ENCODE assay signal across 19 cellular contexts in the genomic region with DNA sequence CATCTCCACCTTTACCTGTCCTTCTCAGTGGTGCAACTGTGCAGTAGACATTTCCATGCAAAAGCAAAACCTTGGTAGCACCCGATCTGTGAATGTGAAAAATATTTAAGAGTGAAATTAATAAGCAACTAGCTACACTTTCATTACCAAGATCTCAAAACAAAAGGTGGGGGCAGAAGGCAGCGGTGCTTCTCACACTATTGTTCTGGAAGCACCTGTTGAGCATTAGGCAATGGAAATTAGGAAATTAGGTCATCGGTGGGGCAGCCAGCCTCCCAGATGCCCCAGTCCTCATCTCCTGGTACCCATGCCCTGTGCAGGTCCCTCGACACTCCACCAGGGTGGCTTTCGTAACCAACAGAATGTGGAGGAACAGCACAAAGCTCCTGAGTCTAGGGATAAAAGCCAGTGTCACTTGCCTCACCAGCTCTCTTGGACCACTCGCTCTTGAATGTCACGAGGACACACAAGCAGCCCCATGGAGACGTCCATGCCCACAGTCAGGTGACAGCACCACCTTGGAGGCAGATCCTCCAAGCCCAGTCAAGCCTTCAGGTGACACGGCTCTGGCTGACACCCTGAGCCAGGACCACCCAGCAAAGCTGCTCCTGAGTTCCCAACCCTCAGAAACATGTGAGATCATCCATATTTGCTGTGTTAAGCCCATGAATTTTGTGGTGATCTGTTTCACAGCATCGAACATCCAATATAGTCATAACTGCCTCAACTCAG. TPM values are rescaled to one million over a fixed set of nuclear protein-coding genes. Genes with fewer than 3 reads are reported as not detected.
"Had no signal": no experiment of that assay in that cellular context is flagged by ENCODE, and none has a peak within 500 bp of the region (broad histone marks: within the 10 kb centered on the region; RNA-seq: fewer than 3 reads in every experiment).

No MANE protein-coding gene starts in this region.

- H3K9me3 Mint-ChIP-seq: activated CD4-positive, alpha-beta memory T cell treated with anti-CD3 and anti-CD28 coated beads, Interleukin-2, amount 10 ng/mL, durations not matched to agents 7 days and 5 days; activated naive CD4-positive, alpha-beta T cell treated with anti-CD3 and anti-CD28 coated beads for 36 hours; naive thymus-derived CD8-positive, alpha-beta T cell; T-helper 1 cell treated with Interleukin-12 subunit alpha and Interleukin-12 subunit beta and Interleukin-4 antibody, amounts not matched to agents 30 μg/mL and 1 μg/mL, for 36 hours had no signal

- H3K27ac Mint-ChIP-seq: activated CD4-positive, alpha-beta memory T cell treated with anti-CD3 and anti-CD28 coated beads, Interleukin-2, amount 10 ng/mL, durations not matched to agents 7 days and 5 days; activated naive CD4-positive, alpha-beta T cell treated with anti-CD3 and anti-CD28 coated beads for 36 hours; T-helper 1 cell treated with Interleukin-12 subunit alpha and Interleukin-12 subunit beta and Interleukin-4 antibody, amounts not matched to agents 30 μg/mL and 1 μg/mL, for 36 hours had no signal

- H3K27me3 ChIP-seq: colonic mucosa, esophagus muscularis mucosa, stomach, testis, upper lobe of right lung had no signal

- H3K9me3 ChIP-seq: colonic mucosa, esophagus muscularis mucosa, mucosa of descending colon, SK-N-SH, stomach, testis, upper lobe of right lung had no signal

- DNase-seq: activated CD4-positive, alpha-beta memory T cell treated with anti-CD3 and anti-CD28 coated beads, Interleukin-2, amount 10 ng/mL, durations not matched to agents 7 days and 5 days; activated naive CD4-positive, alpha-beta T cell treated with anti-CD3 and anti-CD28 coated beads for 36 hours; central memory CD4-positive, alpha-beta T cell; colonic mucosa; hippocampal formation; mammary epithelial cell; mucosa of descending colon; posterior cingulate gyrus; SK-N-SH; stomach; testis; upper lobe of right lung; WERI-Rb-1 had no signal

- H3K36me3 ChIP-seq: colonic mucosa had no signal

- H3K4me3 ChIP-seq: colonic mucosa, esophagus muscularis mucosa, mucosa of descending colon, stomach, testis, upper lobe of right lung had no signal

- H3K4me3 Mint-ChIP-seq: activated CD4-positive, alpha-beta memory T cell treated with anti-CD3 and anti-CD28 coated beads, Interleukin-2, amount 10 ng/mL, durations not matched to agents 7 days and 5 days; activated naive CD4-positive, alpha-beta T cell treated with anti-CD3 and anti-CD28 coated beads for 36 hours; T-helper 1 cell treated with Interleukin-12 subunit alpha and Interleukin-12 subunit beta and Interleukin-4 antibody, amounts not matched to agents 30 μg/mL and 1 μg/mL, for 36 hours had no signal

- H3K4me1 ChIP-seq: colonic mucosa had no signal

- H3K27me3 Mint-ChIP-seq: naive thymus-derived CD8-positive, alpha-beta T cell had no signal

- H3K27ac ChIP-seq: colonic mucosa, stomach, testis, upper lobe of right lung, WERI-Rb-1 had no signal

RNA-seq across cellular contexts. Expression of gene FGF19, which starts 31.9 kb away (rescaled TPM):
- total RNA-seq: activated CD4-positive, alpha-beta memory T cell treated with anti-CD3 and anti-CD28 coated beads, Interleukin-2, amount 10 ng/mL, durations not matched to agents 7 days and 5 days; esophagus muscularis mucosa; fibroblast of villous mesenchyme; glomerular endothelial cell; mucosa of descending colon; naive thymus-derived CD8-positive, alpha-beta T cell; right cardiac atrium; stomach; upper lobe of right lung had no signal
